Comparison of ENCODE assay signal across 19 cellular contexts in the genomic region with DNA sequence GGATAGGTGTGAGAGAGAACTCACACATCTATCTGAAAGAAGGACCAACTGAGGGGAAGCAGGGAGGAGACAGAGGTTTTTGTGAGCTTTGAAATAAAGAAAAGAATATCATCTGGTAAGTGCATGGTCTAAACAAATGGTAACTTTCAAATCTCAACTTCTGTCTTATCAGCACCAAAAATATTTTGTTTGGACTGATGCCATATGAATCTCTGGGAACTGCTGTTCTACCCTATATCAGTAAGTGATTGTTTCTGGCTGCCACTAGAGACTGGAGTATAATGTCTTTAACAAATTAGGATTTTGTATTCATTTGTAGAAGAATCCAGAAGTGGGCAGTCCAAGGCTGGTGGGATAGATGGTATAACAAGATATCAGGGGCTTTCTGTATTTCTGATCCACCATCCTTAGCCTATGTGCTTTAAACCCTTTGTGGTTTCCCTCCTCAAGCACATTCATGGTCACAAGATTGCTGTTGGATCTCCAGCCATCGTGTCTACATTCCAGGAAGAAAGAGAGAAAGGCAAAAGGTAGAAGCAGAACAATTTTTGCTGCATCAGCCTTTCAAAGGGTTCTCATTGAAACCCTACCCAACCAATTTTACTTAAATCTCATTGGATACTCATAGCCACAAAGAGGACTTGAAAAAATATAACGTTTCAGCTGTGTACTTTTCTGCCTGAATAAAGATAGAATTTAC. TPM values are rescaled to one million over a fixed set of nuclear protein-coding genes. Genes with fewer than 3 reads are reported as not detected.
A peak's percentile ranks its signal among the peaks of the same experiment; 100 is the strongest.
DNase-seq lines count a peak whose midpoint lies in the region; ATAC-seq, FAIRE-seq and TF ChIP-seq lines count a peak whose summit lies in the region.
"Had no signal": no experiment of that assay in that cellular context is flagged by ENCODE, and none has a peak within 500 bp of the region (broad histone marks: within the 10 kb centered on the region; RNA-seq: fewer than 3 reads in every experiment).

No MANE protein-coding gene starts in this region.

- H2BK15ac ChIP-seq in IMR-90 (ENCODE audit: low read depth, low read length) = no peak overlapping the region

- no peak overlapping the region for H3K14ac ChIP-seq in IMR-90 (replicated peaks; ENCODE audit: low read depth, low read length)

- no peak overlapping the region for H3K27ac ChIP-seq in A549
- H3K27ac ChIP-seq in IMR-90 (ENCODE audit: insufficient read depth, low read length) = no peak overlapping the region
- no peak overlapping the region for H3K27ac ChIP-seq in sigmoid colon
- H3K27ac ChIP-seq: Peyer's patch, SK-N-MC had no signal

- no peaks in the 10 kb centered on the region for H4K20me1 ChIP-seq in IMR-90 (ENCODE audit: insufficient read depth, low read length)

- in situ Hi-C loops in IMR-90 (cut with MboI; ENCODE audit: low sequenced_read_pairs) (no loop called here), astrocyte of the spinal cord (cut with HindIII; ENCODE audit: low sequenced_read_pairs) (no loop called here)

- H3K56ac ChIP-seq in IMR-90 (ENCODE audit: extremely low read depth, insufficient read depth, low read length) = no peak overlapping the region

- H4K5ac ChIP-seq in IMR-90 (ENCODE audit: low read depth, low read length) = no peak overlapping the region

- no peak overlapping the region for H3K9ac ChIP-seq in IMR-90 (ENCODE audit: low read depth, low read length)

- no peak for ATAC-seq in A549
- ATAC-seq in IMR-90 (ENCODE audit: low read depth) = no peak

- H4K91ac ChIP-seq in IMR-90 (ENCODE audit: insufficient read depth, low read depth, low read length) = no peak overlapping the region

- H2BK5ac ChIP-seq in IMR-90 (ENCODE audit: low read depth, low read length, poor library complexity, severe bottlenecking) = no peak overlapping the region

- H3K4me3 ChIP-seq in A549 (no peak overlapping the region), IMR-90 (ENCODE audit: insufficient read depth, low read depth, low read length) (no peak overlapping the region), astrocyte of the spinal cord (ENCODE audit: low read depth, low read length) (no peak overlapping the region), fibroblast of villous mesenchyme (ENCODE audit: low read depth, low read length) (no peak overlapping the region), sigmoid colon (no peak overlapping the region)
- H3K4me3 ChIP-seq: MG63, Peyer's patch, SK-N-MC had no signal

- no peak for TF ChIP-seq RAD21 in A549 (conservative IDR thresholded peaks at IDR 0.05 in 1 of 2, IDR thresholded peaks at IDR 0.05 in 1 of 2)
- TF ChIP-seq RAD21 in IMR-90 (IDR thresholded peaks at IDR 0.05; ENCODE audit: low read length) = no peak

- intact Hi-C loops in IMR-90 (cut with micrococcal nuclease) (no loop called here), sigmoid colon (cut with DNase I) (no loop called here)

- POLR2A ChIA-PET in A549 (lab: Yijun Ruan, JAX) (no interaction called here), IMR-90 (lab: Charles Lee; ENCODE audit: unreplicated experiment) (no interaction called here)

- H2BK120ac ChIP-seq in IMR-90 (ENCODE audit: low read depth, low read length) = no peak overlapping the region

- H3K9me1 ChIP-seq in IMR-90 (ENCODE audit: insufficient read depth, low read length) = no peaks in the 10 kb centered on the region

- dilution Hi-C loops in IMR-90 (cut with HindIII; ENCODE audit: low sequenced_read_pairs, unreplicated experiment) = no loop called here

- H3K36me3 ChIP-seq in IMR-90 (ENCODE audit: control insufficient read depth, insufficient read depth, low read length) (no peaks in the 10 kb centered on the region), sigmoid colon (no peaks in the 10 kb centered on the region)
- H3K36me3 ChIP-seq: MG63, Peyer's patch had no signal

- no peak overlapping the region for H2BK20ac ChIP-seq in IMR-90 (ENCODE audit: low read depth, low read length)

- BruUV-seq in IMR-90 (replicated peaks; lab: Mats Ljungman, UMichigan) = no TSS peak

- H3K23ac ChIP-seq in IMR-90 (ENCODE audit: low read depth, low read length) = no peak overlapping the region

- H3K9me3 ChIP-seq in A549 = no peaks in the 10 kb centered on the region
- no peaks in the 10 kb centered on the region; the same call in 1 of the 2 replicates for H3K9me3 ChIP-seq in IMR-90 (ENCODE audit: control insufficient read depth, insufficient read depth, low read length)
- peaks cover 0 to 4% (median 0%) of the 10 kb centered on the region in 4 donors for H3K9me3 ChIP-seq in sigmoid colon
- H3K9me3 ChIP-seq: MG63, Peyer's patch had no signal

- H3K4me2 ChIP-seq in A549 (no peak overlapping the region), IMR-90 (ENCODE audit: low read depth, low read length) (no peak overlapping the region)

- no peak overlapping the region for H3K18ac ChIP-seq in IMR-90 (ENCODE audit: low read depth, low read length)

- H4K8ac ChIP-seq in IMR-90 (ENCODE audit: low read depth in 2 of 2, low read length in 2 of 2) = no peak overlapping the region

- no peaks in the 10 kb centered on the region for H3K79me1 ChIP-seq in IMR-90 (ENCODE audit: low read depth in 1 of 2, low read length in 2 of 2)

- H2AFZ ChIP-seq in IMR-90 (replicated peaks; ENCODE audit: low read length, poor library complexity) = no peak overlapping the region

- no peaks in the 10 kb centered on the region for H3K27me3 ChIP-seq in IMR-90 (ENCODE audit: control insufficient read depth, insufficient read depth, low read length)
- H3K27me3 ChIP-seq in sigmoid colon = no peaks in the 10 kb centered on the region
- H3K27me3 ChIP-seq: MG63, Peyer's patch had no signal

- TF ChIP-seq EP300 in A549 (IDR thresholded peaks at IDR 0.05) (no peak), sigmoid colon (IDR thresholded peaks at IDR 0.05) (no peak)

- H2AK9ac ChIP-seq in IMR-90 (replicated peaks; ENCODE audit: low read depth, low read length, poor library complexity) = no peak overlapping the region

- WGBS in A549 (ENCODE audit: missing lambda C conversion rate) = 0% methylated on average over 2 of the region's 2 CpGs
- no CpG with 5 or more reads among the region's 2 CpGs for WGBS in IMR-90 (ENCODE audit: extremely low coverage in 2 of 2, insufficient read length in 1 of 2), 2 experiments
- WGBS in sigmoid colon, 2 donors = 60 to 74% methylated on average over 2 of the region's 2 CpGs

- TF ChIP-seq POLR2A in A549 (IDR thresholded peaks at IDR 0.05; ENCODE audit: low read length) (no peak), IMR-90 (IDR thresholded peaks at IDR 0.05; ENCODE audit: low read depth, low read length) (no peak), sigmoid colon (IDR thresholded peaks at IDR 0.05) (no peak)

- DNase-seq in A549 (ENCODE audit: low read depth in 1 of 2, low spot score in 1 of 2) = no peak
- DNase-seq in IMR-90 = peak; percentile 52
- DNase-seq in astrocyte of the spinal cord (ENCODE audit: low read depth, low spot score) = peak; percentile 30
- DNase-seq in fibroblast of villous mesenchyme (ENCODE audit: low read depth) = peak; percentile 39
- no peak for DNase-seq in 8988T
- DNase-seq in sigmoid colon = no peak
- DNase-seq in NAMALWA (ENCODE audit: low spot score) = no peak
- DNase-seq: ACHN, C1 segment of cervical spinal cord, DMS79, MG63, NCI-H1092 treated with DMSO at 0.1 percent for 48 hours, NCI-H2081, NCI-H2171 treated with DMSO at 0.1 percent for 48 hours, NCI-H446 treated with DMSO at 0.1 percent for 48 hours, Peyer's patch, SHP77 had no signal

- no peak overlapping the region for H3K4ac ChIP-seq in IMR-90 (ENCODE audit: low read depth, low read length)

- H2AK5ac ChIP-seq in IMR-90 (ENCODE audit: low read depth, low read length) = no peak overlapping the region

- no peak for FAIRE-seq in A549 (lab: Jason Lieb, UNC)
- FAIRE-seq: H1 had no signal

- TF ChIP-seq CTCF in A549 (IDR thresholded peaks at IDR 0.05) (no peak), IMR-90 (conservative IDR thresholded peaks at IDR 0.05; ENCODE audit: low read depth, low read length) (no peak), astrocyte of the spinal cord (IDR thresholded peaks at IDR 0.05; ENCODE audit: low read depth, low read length) (no peak), fibroblast of villous mesenchyme (IDR thresholded peaks at IDR 0.05; ENCODE audit: insufficient read depth, low read depth, low read length) (no peak), sigmoid colon (IDR thresholded peaks at IDR 0.05) (no peak)

- CTCF ChIA-PET in A549 (lab: Yijun Ruan, JAX) = no interaction called here
- CTCF ChIA-PET in IMR-90 (lab: Yijun Ruan, JAX) = no interaction called here

- H3K4me1 ChIP-seq in A549 (no peaks in the 10 kb centered on the region), IMR-90 (ENCODE audit: control insufficient read depth, insufficient read depth, low read length) (no peaks in the 10 kb centered on the region; the same call in 1 of the 2 replicates), sigmoid colon (no peaks in the 10 kb centered on the region)
- H3K4me1 ChIP-seq: Peyer's patch had no signal

TF ChIP-seq in A549, 52 proteins besides CTCF, POLR2A, EP300 and RAD21:
- TF ChIP-seq MAFK (IDR thresholded peaks at IDR 0.05; ENCODE audit: partially characterized antibody) = peak; percentile 2
- no peak for TF ChIP-seq EHMT2 (IDR thresholded peaks at IDR 0.05; ENCODE audit: low read depth)
- no peak for TF ChIP-seq ZC3H11A (IDR thresholded peaks at IDR 0.05)
- no peak for TF ChIP-seq PHF8 (IDR thresholded peaks at IDR 0.05; ENCODE audit: borderline replicate concordance, low read depth)
- no peak for TF ChIP-seq HOXB13 (CRISPR knock-in tag; IDR thresholded peaks at IDR 0.05; ENCODE audit: low read depth)
- no peak for TF ChIP-seq CBX8 (IDR thresholded peaks at IDR 0.05)

TF ChIP-seq in IMR-90, 13 proteins besides CTCF, POLR2A, EP300 and RAD21 (continues in another document):
- no peak for TF ChIP-seq FOS (IDR thresholded peaks at IDR 0.05; ENCODE audit: low read depth, low read length)

RNA-seq across cellular contexts. Expression of gene HEPHL1, which starts 4.7 kb away (rescaled TPM):
- polyA plus RNA-seq in A549 (2011; rRNA removed) (not detected in 2 replicates), A549 (2017; fragmentation: RNase III; extraction: RNeasy Plus Mini Kit Qiagen cat#74134 plus additional on column Dnase treatment) (not detected in 3 replicates), IMR-90 (2012; rRNA removed) (0.01 and 0.02 TPM in 2 replicates), sigmoid colon (not detected)
- not detected in 2 replicates for polyA plus RNA-seq in A549 (2012; cell fraction: cytosol; rRNA removed)
- polyA plus RNA-seq in A549 (2012; cell fraction: nucleus; rRNA removed) = not detected in 2 replicates
- not detected in 2 replicates for polyA minus RNA-seq in A549 (2011; rRNA and poly(A)+ RNA removed)
- total RNA-seq in IMR-90 (2012; rRNA removed) (under 0.01 TPM in 1 of 2 replicates, not detected in the other), fibroblast of villous mesenchyme (1.3 and 4.3 TPM in 2 replicates), sigmoid colon (not detected)
- not detected in 2 replicates for polyA plus RNA-seq in IMR-90 (2012; cell fraction: cytosol; rRNA removed)
- polyA plus RNA-seq in IMR-90 (2012; cell fraction: nucleus; rRNA removed; ENCODE audit: low replicate concordance) = 0.01 TPM in 1 of 2 replicates, not detected in the other
- total RNA-seq: Peyer's patch had no signal

Comparison
In these comparisons a context has a peak if more than half of its experiments do, and no peak if none do; other contexts are left out.
1. DNase-seq: peak in IMR-90 (single experiment), astrocyte of the spinal cord (single experiment) and fibroblast of villous mesenchyme (single experiment); none in A549 (0 of 2), 8988T (single experiment), sigmoid colon (single experiment) and NAMALWA (single experiment).